ENCODE assay signal across 8 cellular contexts in genomic region chr14:51094282-51094821, GRCh38. TPM values are rescaled to one million over a fixed set of nuclear protein-coding genes. Genes with fewer than 3 reads are reported as not detected.
A peak's percentile ranks its signal among the peaks of the same experiment; 100 is the strongest.
DNase-seq lines count a peak whose midpoint lies in the region; ATAC-seq and TF ChIP-seq lines count a peak whose summit lies in the region.

No MANE protein-coding gene starts in this region.

- DNase-seq in BJ (ENCODE audit: low read depth): no peak
- DNase-seq in activated CD8-positive, alpha-beta T cell treated with anti-CD3 and anti-CD28 coated beads for 36 hours: peak; percentile 48
- DNase-seq in fibroblast of mammary gland (ENCODE audit: low read depth): no peak
- DNase-seq in omental fat pad (ENCODE audit: low spot score): no peak
- no peak for DNase-seq in superior temporal gyrus (ENCODE audit: extremely low spot score)

- CTCF ChIA-PET in BJ (lab: Yijun Ruan, JAX): interaction anchor here (1.1 to 1.7 kb wide), 2 partner anchors 10 to 140 kb away, joined by 3 to 4 read pairs; no protein-coding TSS in a partner anchor
- CTCF ChIA-PET in activated CD8-positive, alpha-beta T cell treated with anti-CD3 and anti-CD28 coated beads for 36 hours (lab: Charles Lee): interaction anchor here (0.6 to 3.5 kb wide), 7 partner anchors 9 to 234 kb away, joined by 3 to 16 read pairs (median 4); partner anchors contain the start of gene TMX1

- peak overlapping the region; percentile 87 for H3K4me3 Mint-ChIP-seq in activated CD8-positive, alpha-beta T cell treated with anti-CD3 and anti-CD28 coated beads for 36 hours

- intact Hi-C loops in activated CD8-positive, alpha-beta T cell treated with anti-CD3 and anti-CD28 coated beads for 36 hours (cut with micrococcal nuclease): loop anchor here (10.0 kb wide), 1 partner anchor 140 kb away; no protein-coding TSS in a partner anchor

- peak overlapping the region; percentile 68 for H3K27ac Mint-ChIP-seq in activated CD8-positive, alpha-beta T cell treated with anti-CD3 and anti-CD28 coated beads for 36 hours

- H3K36me3 ChIP-seq in BJ (ENCODE audit: control insufficient read depth, insufficient read depth, low read length): no peaks in the 10 kb centered on the region

- peaks cover 8% of the 10 kb centered on the region for H3K27me3 Mint-ChIP-seq in activated CD8-positive, alpha-beta T cell treated with anti-CD3 and anti-CD28 coated beads for 36 hours

- H3K27me3 ChIP-seq in BJ (ENCODE audit: control insufficient read depth, insufficient read depth, low read length): peaks cover 24% of the 10 kb centered on the region

- peaks cover 17% of the 10 kb centered on the region for H3K4me1 Mint-ChIP-seq in activated CD8-positive, alpha-beta T cell treated with anti-CD3 and anti-CD28 coated beads for 36 hours (ENCODE audit: low read depth)

- POLR2A ChIA-PET in BJ (lab: Charles Lee): interaction anchor here (1.1 kb wide), 1 partner anchor 10 kb away, joined by 3 read pairs; no protein-coding TSS in a partner anchor
- POLR2A ChIA-PET in activated CD8-positive, alpha-beta T cell treated with anti-CD3 and anti-CD28 coated beads for 36 hours (lab: Charles Lee): interaction anchor here (1.9 to 2.5 kb wide), 3 partner anchors 10 to 559 kb away, joined by 6 to 13 read pairs (median 12); partner anchors contain the start of gene TMX1

- TF ChIP-seq CTCF in BJ (IDR thresholded peaks at IDR 0.05; ENCODE audit: insufficient read depth, low read depth, low read length) (no peak), fibroblast of mammary gland (conservative IDR thresholded peaks at IDR 0.05; ENCODE audit: control insufficient read depth, insufficient read depth, low read depth, low read length) (no peak), omental fat pad (IDR thresholded peaks at IDR 0.05) (no peak)
- no peak for TF ChIP-seq CTCF in activated CD8-positive, alpha-beta T cell treated with anti-CD3 and anti-CD28 coated beads for 36 hours (IDR thresholded peaks at IDR 0.05)

- H3K4me3 ChIP-seq in BJ (ENCODE audit: low read depth, low read length) (peak overlapping the region; percentile 61), fibroblast of mammary gland (ENCODE audit: control insufficient read depth, low read depth, low read length) (peak overlapping the region; percentile 55)

- H3K9me3 Mint-ChIP-seq in activated CD8-positive, alpha-beta T cell treated with anti-CD3 and anti-CD28 coated beads for 36 hours: no peaks in the 10 kb centered on the region

- H3K36me3 Mint-ChIP-seq in activated CD8-positive, alpha-beta T cell treated with anti-CD3 and anti-CD28 coated beads for 36 hours (ENCODE audit: low read depth): no peaks in the 10 kb centered on the region

- ATAC-seq in HG02943 (IDR thresholded peaks at IDR 0.05; ENCODE audit: low read depth, unreplicated experiment): peak; percentile 9
- no peak for ATAC-seq in activated CD8-positive, alpha-beta T cell treated with anti-CD3 and anti-CD28 coated beads for 36 hours
- ATAC-seq in omental fat pad (ENCODE audit: low FRiP score): peak; percentile 2
- no peak for ATAC-seq in HG02840 (IDR thresholded peaks at IDR 0.05; ENCODE audit: low FRiP score, unreplicated experiment)
- no peak for ATAC-seq in HG02973 (IDR thresholded peaks at IDR 0.05; ENCODE audit: unreplicated experiment)

RNA-seq across cellular contexts. Expression of gene TRIM9, which starts 0.6 kb away (rescaled TPM):
- polyA plus RNA-seq in BJ (2011; rRNA removed): 0.02 TPM in 2 replicates
- polyA minus RNA-seq in BJ (2011; rRNA and poly(A)+ RNA removed): 0.05 and 0.98 TPM in 2 replicates
- 1 to 10 TPM; 6.5 to 7.2 TPM for total RNA-seq in activated CD8-positive, alpha-beta T cell treated with anti-CD3 and anti-CD28 coated beads for 36 hours
- 1 to 10 TPM; 1.1 to 4.8 (median 2.8) TPM for total RNA-seq in omental fat pad

Comparison
In these comparisons a context has a peak if more than half of its experiments do, and no peak if none do; other contexts are left out.
1. ATAC-seq: peak in HG02943 (single experiment) and omental fat pad (single experiment); none in activated CD8-positive, alpha-beta T cell treated with anti-CD3 and anti-CD28 coated beads for 36 hours (single experiment), HG02840 (single experiment) and HG02973 (single experiment).